Comparison of ENCODE assay signal across 1 cellular context in the genomic region with DNA sequence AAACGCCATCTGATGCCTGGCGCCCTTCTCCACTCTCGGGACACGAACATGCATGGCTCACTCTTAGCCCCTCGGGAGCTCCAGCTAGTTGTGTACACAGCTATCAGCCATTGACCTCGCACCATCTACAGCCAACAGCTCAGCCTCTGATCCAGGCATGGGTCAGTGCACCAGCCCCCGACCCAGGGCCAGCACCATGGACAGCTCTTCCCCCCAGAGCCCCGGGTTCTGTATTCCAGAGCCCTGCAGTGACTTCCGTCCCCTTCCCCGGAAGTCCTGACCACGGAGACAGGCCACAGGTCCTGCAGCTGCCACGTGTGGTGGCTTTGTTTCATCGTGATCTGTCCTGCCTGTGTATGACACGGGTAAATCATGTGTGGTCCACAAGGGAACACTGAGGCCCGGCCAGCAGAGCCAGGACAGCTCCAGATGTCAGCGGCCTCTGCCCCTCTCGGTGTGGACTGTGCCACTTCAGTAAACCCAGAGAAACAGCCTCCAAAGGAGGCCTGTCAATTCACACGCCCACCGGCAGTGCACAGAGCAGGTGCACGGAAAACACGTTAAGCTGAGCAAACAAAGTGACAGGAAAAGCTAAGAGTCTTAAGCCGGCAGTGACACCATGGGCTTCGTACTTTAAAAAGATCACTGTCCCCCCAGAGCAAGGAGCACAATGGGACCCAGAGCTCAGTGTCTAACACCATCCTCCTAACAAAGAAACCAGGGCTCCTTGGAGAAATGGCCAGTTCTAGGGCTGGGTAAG.
TF ChIP-seq lines count a peak whose summit lies in the region.

No MANE protein-coding gene starts in this region.

TF ChIP-seq in HepG2, 621 proteins besides CTCF, POLR2A, EP300 and RAD21 (continued from another document and continues in another):
- TF ChIP-seq ZBTB33 (CRISPR knock-in tag; IDR thresholded peaks at IDR 0.05) (no peak), ZNF136 (CRISPR knock-in tag; IDR thresholded peaks at IDR 0.05; ENCODE audit: low read depth) (no peak), ZSCAN21 (CRISPR knock-in tag; IDR thresholded peaks at IDR 0.05; ENCODE audit: borderline replicate concordance) (no peak), ZNF430 (CRISPR knock-in tag; IDR thresholded peaks at IDR 0.05) (peak; percentile 48; the same call in 1 of the 2 replicates), ZNF263 (CRISPR knock-in tag; IDR thresholded peaks at IDR 0.05) (no peak), KLF9 (CRISPR knock-in tag; IDR thresholded peaks at IDR 0.05; ENCODE audit: low read depth) (no peak), ZNF451 (CRISPR knock-in tag; IDR thresholded peaks at IDR 0.05) (no peak), ZNF296 (CRISPR knock-in tag; conservative IDR thresholded peaks at IDR 0.05) (peak; percentile 47; the same call in 1 of the 2 replicates), GATAD2A (CRISPR knock-in tag; IDR thresholded peaks at IDR 0.05) (no peak), HES4 (CRISPR knock-in tag; IDR thresholded peaks at IDR 0.05; ENCODE audit: borderline replicate concordance) (peak; percentile 71; the same call in 1 of the 2 replicates), ZNF709 (CRISPR knock-in tag; IDR thresholded peaks at IDR 0.05) (peak; percentile 67; the same call in 1 of the 2 replicates), KLF11 (CRISPR knock-in tag; IDR thresholded peaks at IDR 0.05) (0 out of 2 replicates have a peak, but pooled peaks have one; percentile 32), STAT5B (CRISPR knock-in tag; IDR thresholded peaks at IDR 0.05) (0 out of 2 replicates have a peak, but pooled peaks have one; percentile 61), KDM4B (CRISPR knock-in tag; IDR thresholded peaks at IDR 0.05) (no peak), ZNF253 (CRISPR knock-in tag; IDR thresholded peaks at IDR 0.05; ENCODE audit: borderline replicate concordance) (no peak), BHLHE40 (IDR thresholded peaks at IDR 0.05; ENCODE audit: low read length) (no peak), JUN (CRISPR knock-in tag; IDR thresholded peaks at IDR 0.05) (no peak), ZUFSP (CRISPR knock-in tag; IDR thresholded peaks at IDR 0.05; ENCODE audit: borderline replicate concordance) (no peak), ZNF317 (CRISPR knock-in tag; IDR thresholded peaks at IDR 0.05) (no peak), ZNF350 (CRISPR knock-in tag; IDR thresholded peaks at IDR 0.05; ENCODE audit: borderline replicate concordance, low read depth) (no peak), PHF21A (CRISPR knock-in tag; IDR thresholded peaks at IDR 0.05) (no peak), KLF16 (CRISPR knock-in tag; IDR thresholded peaks at IDR 0.05) (0 out of 4 replicates have a peak, but pooled peaks of 1 of the 2 experiments have one; percentile 25), ZSCAN22 (CRISPR knock-in tag; IDR thresholded peaks at IDR 0.05) (no peak), ZFP90 (CRISPR knock-in tag; IDR thresholded peaks at IDR 0.05; ENCODE audit: borderline replicate concordance) (no peak), TGIF2 (CRISPR knock-in tag; IDR thresholded peaks at IDR 0.05) (0 out of 2 replicates have a peak, but pooled peaks have one; percentile 47), MXD4 (CRISPR knock-in tag; IDR thresholded peaks at IDR 0.05) (no peak), ZNF580 (CRISPR knock-in tag; IDR thresholded peaks at IDR 0.05; ENCODE audit: borderline replicate concordance, low read depth) (0 out of 2 replicates have a peak, but pooled peaks have one; percentile 59), MBNL3 (CRISPR knock-in tag; conservative IDR thresholded peaks at IDR 0.05) (no peak), MYNN (CRISPR knock-in tag; IDR thresholded peaks at IDR 0.05; ENCODE audit: low read depth) (no peak), GPN1 (CRISPR knock-in tag; IDR thresholded peaks at IDR 0.05; ENCODE audit: borderline replicate concordance) (no peak), GABPB1 (CRISPR knock-in tag; IDR thresholded peaks at IDR 0.05) (0 out of 2 replicates have a peak, but pooled peaks have one; percentile 35), FOSL2 (CRISPR knock-in tag; IDR thresholded peaks at IDR 0.05) (no peak), ZNF24 (IDR thresholded peaks at IDR 0.05) (no peak)
- TF ChIP-seq, protein P1, sequence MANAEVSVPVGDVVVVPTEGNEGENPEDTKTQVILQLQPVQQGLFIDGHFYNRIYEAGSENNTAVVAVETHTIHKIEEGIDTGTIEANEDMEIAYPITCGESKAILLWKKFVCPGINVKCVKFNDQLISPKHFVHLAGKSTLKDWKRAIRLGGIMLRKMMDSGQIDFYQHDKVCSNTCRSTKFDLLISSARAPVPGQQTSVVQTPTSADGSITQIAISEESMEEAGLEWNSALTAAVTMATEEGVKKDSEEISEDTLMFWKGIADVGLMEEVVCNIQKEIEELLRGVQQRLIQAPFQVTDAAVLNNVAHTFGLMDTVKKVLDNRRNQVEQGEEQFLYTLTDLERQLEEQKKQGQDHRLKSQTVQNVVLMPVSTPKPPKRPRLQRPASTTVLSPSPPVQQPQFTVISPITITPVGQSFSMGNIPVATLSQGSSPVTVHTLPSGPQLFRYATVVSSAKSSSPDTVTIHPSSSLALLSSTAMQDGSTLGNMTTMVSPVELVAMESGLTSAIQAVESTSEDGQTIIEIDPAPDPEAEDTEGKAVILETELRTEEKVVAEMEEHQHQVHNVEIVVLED (CRISPR knock-in tag; IDR thresholded peaks at IDR 0.05; ENCODE audit: borderline replicate concordance), result no peak
- TF ChIP-seq, protein P2, sequence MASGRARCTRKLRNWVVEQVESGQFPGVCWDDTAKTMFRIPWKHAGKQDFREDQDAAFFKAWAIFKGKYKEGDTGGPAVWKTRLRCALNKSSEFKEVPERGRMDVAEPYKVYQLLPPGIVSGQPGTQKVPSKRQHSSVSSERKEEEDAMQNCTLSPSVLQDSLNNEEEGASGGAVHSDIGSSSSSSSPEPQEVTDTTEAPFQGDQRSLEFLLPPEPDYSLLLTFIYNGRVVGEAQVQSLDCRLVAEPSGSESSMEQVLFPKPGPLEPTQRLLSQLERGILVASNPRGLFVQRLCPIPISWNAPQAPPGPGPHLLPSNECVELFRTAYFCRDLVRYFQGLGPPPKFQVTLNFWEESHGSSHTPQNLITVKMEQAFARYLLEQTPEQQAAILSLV (CRISPR knock-in tag; IDR thresholded peaks at IDR 0.05; ENCODE audit: borderline replicate concordance), result 0 out of 2 replicates have a peak, but pooled peaks have one; percentile 37
- TF ChIP-seq, protein P3, sequence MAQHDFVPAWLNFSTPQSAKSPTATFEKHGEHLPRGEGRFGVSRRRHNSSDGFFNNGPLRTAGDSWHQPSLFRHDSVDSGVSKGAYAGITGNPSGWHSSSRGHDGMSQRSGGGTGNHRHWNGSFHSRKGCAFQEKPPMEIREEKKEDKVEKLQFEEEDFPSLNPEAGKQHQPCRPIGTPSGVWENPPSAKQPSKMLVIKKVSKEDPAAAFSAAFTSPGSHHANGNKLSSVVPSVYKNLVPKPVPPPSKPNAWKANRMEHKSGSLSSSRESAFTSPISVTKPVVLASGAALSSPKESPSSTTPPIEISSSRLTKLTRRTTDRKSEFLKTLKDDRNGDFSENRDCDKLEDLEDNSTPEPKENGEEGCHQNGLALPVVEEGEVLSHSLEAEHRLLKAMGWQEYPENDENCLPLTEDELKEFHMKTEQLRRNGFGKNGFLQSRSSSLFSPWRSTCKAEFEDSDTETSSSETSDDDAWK (CRISPR knock-in tag; IDR thresholded peaks at IDR 0.05), result no peak
- TF ChIP-seq, protein P4, sequence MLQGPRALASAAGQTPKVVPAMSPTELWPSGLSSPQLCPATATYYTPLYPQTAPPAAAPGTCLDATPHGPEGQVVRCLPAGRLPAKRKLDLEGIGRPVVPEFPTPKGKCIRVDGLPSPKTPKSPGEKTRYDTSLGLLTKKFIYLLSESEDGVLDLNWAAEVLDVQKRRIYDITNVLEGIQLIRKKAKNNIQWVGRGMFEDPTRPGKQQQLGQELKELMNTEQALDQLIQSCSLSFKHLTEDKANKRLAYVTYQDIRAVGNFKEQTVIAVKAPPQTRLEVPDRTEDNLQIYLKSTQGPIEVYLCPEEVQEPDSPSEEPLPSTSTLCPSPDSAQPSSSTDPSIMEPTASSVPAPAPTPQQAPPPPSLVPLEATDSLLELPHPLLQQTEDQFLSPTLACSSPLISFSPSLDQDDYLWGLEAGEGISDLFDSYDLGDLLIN (CRISPR knock-in tag; IDR thresholded peaks at IDR 0.05; ENCODE audit: borderline replicate concordance), result no peak; the same call in 1 of the 2 replicates
- TF ChIP-seq, protein P5, sequence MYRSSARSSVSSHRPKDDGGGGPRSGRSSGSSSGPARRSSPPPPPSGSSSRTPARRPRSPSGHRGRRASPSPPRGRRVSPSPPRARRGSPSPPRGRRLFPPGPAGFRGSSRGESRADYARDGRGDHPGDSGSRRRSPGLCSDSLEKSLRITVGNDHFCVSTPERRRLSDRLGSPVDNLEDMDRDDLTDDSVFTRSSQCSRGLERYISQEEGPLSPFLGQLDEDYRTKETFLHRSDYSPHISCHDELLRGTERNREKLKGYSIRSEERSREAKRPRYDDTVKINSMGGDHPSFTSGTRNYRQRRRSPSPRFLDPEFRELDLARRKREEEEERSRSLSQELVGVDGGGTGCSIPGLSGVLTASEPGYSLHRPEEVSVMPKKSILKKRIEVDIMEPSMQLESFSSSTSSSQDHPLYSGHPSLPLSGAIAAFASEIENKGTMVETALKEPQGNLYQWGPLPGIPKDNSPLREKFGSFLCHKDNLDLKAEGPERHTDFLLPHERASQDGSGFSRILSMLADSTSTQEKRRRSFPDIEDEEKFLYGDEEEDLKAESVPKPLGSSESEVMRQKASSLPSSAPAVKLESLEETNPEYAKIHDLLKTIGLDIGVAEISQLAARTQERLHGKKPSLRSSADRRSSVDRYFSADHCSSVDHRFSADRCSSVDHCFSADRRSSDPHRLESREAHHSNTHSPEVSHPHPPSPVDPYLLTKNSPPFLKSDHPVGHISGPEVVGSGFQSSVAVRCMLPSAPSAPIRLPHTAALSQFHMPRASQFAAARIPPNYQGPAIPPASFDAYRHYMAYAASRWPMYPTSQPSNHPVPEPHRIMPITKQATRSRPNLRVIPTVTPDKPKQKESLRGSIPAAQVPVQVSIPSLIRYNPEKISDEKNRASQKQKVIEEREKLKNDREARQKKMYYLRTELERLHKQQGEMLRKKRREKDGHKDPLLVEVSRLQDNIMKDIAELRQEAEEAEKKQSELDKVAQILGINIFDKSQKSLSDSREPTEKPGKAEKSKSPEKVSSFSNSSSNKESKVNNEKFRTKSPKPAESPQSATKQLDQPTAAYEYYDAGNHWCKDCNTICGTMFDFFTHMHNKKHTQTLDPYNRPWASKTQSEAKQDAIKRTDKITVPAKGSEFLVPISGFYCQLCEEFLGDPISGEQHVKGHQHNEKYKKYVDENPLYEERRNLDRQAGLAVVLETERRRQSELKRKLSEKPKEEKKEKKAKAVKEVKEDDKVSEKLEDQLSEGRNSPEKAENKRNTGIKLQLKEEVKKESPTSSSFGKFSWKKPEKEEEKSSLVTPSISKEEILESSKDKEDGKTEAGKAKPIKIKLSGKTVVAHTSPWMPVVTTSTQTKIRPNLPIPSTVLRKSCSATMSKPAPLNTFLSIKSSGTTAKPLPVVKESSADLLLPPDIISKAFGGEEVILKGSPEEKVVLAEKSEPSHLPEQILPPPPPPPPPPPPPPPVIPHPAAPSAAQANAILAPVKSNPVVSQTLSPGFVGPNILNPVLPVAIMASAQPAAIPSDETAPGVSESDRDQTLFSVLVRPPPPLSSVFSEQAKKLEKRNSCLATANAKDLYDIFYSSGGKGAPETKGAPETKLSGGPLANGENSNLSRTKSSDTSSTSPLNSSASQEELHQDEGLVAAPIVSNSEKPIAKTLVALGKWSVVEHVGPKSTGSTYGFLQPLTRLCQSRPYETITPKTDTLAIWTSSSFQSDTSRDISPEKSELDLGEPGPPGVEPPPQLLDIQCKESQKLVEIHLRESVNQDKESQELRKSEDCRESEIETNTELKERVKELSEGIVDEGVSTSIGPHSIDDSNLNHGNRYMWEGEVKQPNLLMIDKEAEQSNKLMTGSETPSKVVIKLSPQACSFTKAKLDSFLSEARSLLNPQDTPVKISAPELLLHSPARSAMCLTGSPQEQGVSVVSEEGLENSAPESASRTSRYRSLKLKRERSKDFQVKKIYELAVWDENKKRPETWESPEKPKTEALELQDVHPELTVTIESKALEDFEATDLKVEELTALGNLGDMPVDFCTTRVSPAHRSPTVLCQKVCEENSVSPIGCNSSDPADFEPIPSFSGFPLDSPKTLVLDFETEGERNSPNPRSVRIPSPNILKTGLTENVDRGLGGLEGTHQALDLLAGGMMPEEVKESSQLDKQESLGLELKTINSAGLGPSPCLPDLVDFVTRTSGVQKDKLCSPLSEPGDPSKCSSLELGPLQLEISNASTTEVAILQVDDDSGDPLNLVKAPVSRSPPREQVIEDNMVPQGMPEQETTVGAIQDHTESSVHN (CRISPR knock-in tag; IDR thresholded peaks at IDR 0.05), result no peak
- TF ChIP-seq, protein P6, sequence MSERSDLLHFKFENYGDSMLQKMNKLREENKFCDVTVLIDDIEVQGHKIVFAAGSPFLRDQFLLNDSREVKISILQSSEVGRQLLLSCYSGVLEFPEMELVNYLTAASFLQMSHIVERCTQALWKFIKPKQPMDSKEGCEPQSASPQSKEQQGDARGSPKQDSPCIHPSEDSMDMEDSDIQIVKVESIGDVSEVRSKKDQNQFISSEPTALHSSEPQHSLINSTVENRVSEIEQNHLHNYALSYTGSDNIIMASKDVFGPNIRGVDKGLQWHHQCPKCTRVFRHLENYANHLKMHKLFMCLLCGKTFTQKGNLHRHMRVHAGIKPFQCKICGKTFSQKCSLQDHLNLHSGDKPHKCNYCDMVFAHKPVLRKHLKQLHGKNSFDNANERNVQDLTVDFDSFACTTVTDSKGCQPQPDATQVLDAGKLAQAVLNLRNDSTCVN (CRISPR knock-in tag; IDR thresholded peaks at IDR 0.05; ENCODE audit: borderline replicate concordance), result 0 out of 2 replicates have a peak, but pooled peaks have one; percentile 44
